In the genomic region with DNA sequence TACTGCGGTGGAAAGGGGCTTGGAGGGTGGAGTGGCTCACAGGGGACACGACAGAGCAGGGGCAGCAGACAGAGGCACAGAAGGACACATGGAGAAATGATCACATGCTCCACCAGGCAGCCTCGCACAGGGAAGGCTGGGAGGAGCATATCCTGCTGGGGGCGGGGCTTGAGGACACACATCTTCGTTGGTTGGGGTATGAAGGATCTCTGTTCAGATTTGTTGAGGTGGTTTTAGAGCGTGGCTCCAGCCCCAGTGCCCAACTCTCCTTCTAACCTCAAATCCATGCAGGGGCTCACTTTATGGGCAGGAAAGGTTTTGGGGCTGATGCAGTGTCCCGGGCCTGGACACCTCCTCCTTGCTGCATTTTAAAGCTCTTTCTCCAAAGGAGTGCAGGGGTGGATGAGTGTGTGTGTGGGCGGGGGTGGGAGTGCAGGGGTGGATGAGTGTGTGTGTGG, we compare ENCODE assay signal across 8 cellular contexts. TPM values are rescaled to one million over a fixed set of nuclear protein-coding genes. Genes with fewer than 3 reads are reported as not detected.
DNase-seq lines count a peak whose midpoint lies in the region; ATAC-seq and TF ChIP-seq lines count a peak whose summit lies in the region.

No MANE protein-coding gene starts in this region.

- 12 to 21% methylated on average over 8 of the region's 8 CpGs for WGBS in heart right ventricle, 2 donors
- WGBS in prostate gland: 7% methylated on average over 8 of the region's 8 CpGs

- DNase-seq in COLO668 (lab: John Stamatoyannopoulos, UW; ENCODE audit: unreplicated experiment): peak; percentile 30
- DNase-seq in Kasumi-1 (lab: John Stamatoyannopoulos, UW): peak; percentile 22 to 29
- peak; percentile 56 for DNase-seq in RPMI8226
- DNase-seq in amniotic epithelial cell (ENCODE audit: low read depth): peak; percentile 76
- DNase-seq in heart right ventricle: peak; percentile 86 to 89
- peak; percentile 83 for DNase-seq in prostate gland (ENCODE audit: low spot score)

- H3K4me3 ChIP-seq in heart right ventricle (peak overlapping the region in 2 of 10 donors; percentile 77 to 95), prostate gland (peak overlapping the region in 1 of 2 donors; percentile 4)

- H3K27ac ChIP-seq in heart right ventricle (peak overlapping the region in 8 of 10 donors; percentile 6 to 56 (median 44)), prostate gland (peak overlapping the region; percentile 8 to 53)

- TF ChIP-seq POLR2A in prostate gland (IDR thresholded peaks at IDR 0.05): no peak

- TF ChIP-seq CTCF in heart right ventricle (IDR thresholded peaks at IDR 0.05): no peak
- TF ChIP-seq CTCF in prostate gland (IDR thresholded peaks at IDR 0.05): no peak

- intact Hi-C loops in heart right ventricle (cut with DNase I): loop anchor here (5.0 to 10.0 kb wide), 7 partner anchors 50 to 213 kb away; a partner anchor contains a TSS
- intact Hi-C loops in prostate gland (cut with DNase I): loop anchor here (5.0 kb wide), 3 partner anchors 60 to 210 kb away; a partner anchor contains a TSS

- H3K9me3 ChIP-seq in heart right ventricle: no peaks in the 10 kb centered on the region
- H3K9me3 ChIP-seq in prostate gland: no peaks in the 10 kb centered on the region

- peaks cover 8 to 54% (median 31%) of the 10 kb centered on the region in 9 donors for H3K4me1 ChIP-seq in heart right ventricle
- no peaks in the 10 kb centered on the region for H3K4me1 ChIP-seq in prostate gland (replicated peaks)

- ATAC-seq in heart right ventricle (peak; percentile 29 to 63 (median 56)), GM21367 (IDR thresholded peaks at IDR 0.05; ENCODE audit: unreplicated experiment) (no peak), GM21447 (IDR thresholded peaks at IDR 0.05; ENCODE audit: unreplicated experiment) (no peak)

- H3K27me3 ChIP-seq in heart right ventricle (peaks cover 0 to 52% (median 0%) of the 10 kb centered on the region in 7 donors), prostate gland (replicated peaks; ENCODE audit: insufficient read depth) (no peaks in the 10 kb centered on the region)

- peaks cover 0 to 23% (median 0%) of the 10 kb centered on the region in 9 donors for H3K36me3 ChIP-seq in heart right ventricle
- H3K36me3 ChIP-seq in prostate gland: no peaks in the 10 kb centered on the region

RNA-seq across cellular contexts. Expression of a gene that starts 0.7 kb away (rescaled TPM):
- 10 to 100 TPM in 9 of 10 donors, 1 to 10 TPM in 1; 6.4 to 24.6 (median 16.0) TPM for total RNA-seq in heart right ventricle
- 10 to 100 TPM; 12.5 to 37.8 TPM for polyA plus RNA-seq in heart right ventricle
- total RNA-seq in prostate gland: 10 to 100 TPM; 25.7 to 28.8 TPM

RNA-seq across cellular contexts. Expression of a gene that starts 5.8 kb away (rescaled TPM):
- total RNA-seq in heart right ventricle (1 to 10 TPM; 1.8 to 5.7 (median 3.8) TPM), prostate gland (1 to 10 TPM; 4.3 to 4.4 TPM)
- polyA plus RNA-seq in heart right ventricle: 10 to 100 TPM in 1 of 2 donors, 1 to 10 TPM in 1; 7.0 to 16.8 TPM

RNA-seq across cellular contexts. Expression of a gene that starts 13.3 kb away (rescaled TPM):
- total RNA-seq in heart right ventricle (10 to 100 TPM in 2 of 10 donors, 1 to 10 TPM in 8; 2.4 to 14.6 (median 7.5) TPM), prostate gland (1 to 10 TPM; 2.3 to 2.4 TPM)
- 10 to 100 TPM in 1 of 2 donors, 1 to 10 TPM in 1; 1.9 to 15.0 TPM for polyA plus RNA-seq in heart right ventricle

RNA-seq across cellular contexts. Expression of a gene that starts 23.6 kb away (rescaled TPM):
- total RNA-seq in heart right ventricle (1 to 10 TPM in 3 of 10 donors, under 1 TPM in 6, not detected in 1; 0.22 to 4.0 (median 0.55) TPM), prostate gland (10 to 100 TPM in 1 of 2 donors, 1 to 10 TPM in 1; 1.7 to 16.2 TPM)
- polyA plus RNA-seq in heart right ventricle: 1 to 10 TPM in 1 of 2 donors, under 1 TPM in 1; 0.45 to 1.5 TPM

RNA-seq across cellular contexts. Expression of a gene that starts 24.5 kb away (rescaled TPM):
- total RNA-seq in heart right ventricle: 10 to 100 TPM; 64.8 to 95.5 (median 74.1) TPM
- polyA plus RNA-seq in heart right ventricle: 10 to 100 TPM; 17.6 to 37.4 TPM
- 10 to 100 TPM; 58.3 to 84.1 TPM for total RNA-seq in prostate gland

Comparison
In these comparisons a context has a peak if more than half of its experiments do, and no peak if none do; other contexts are left out.
1. DNase-seq: peak in every context shown above with its lines; median percentile 88 in heart right ventricle; 83 in prostate gland; 76 in amniotic epithelial cell; 56 in RPMI8226; 30 in COLO668; 26 in Kasumi-1.
2. ATAC-seq: peak in heart right ventricle (8 of 8); none in GM21367 (single experiment) and GM21447 (single experiment).